ENCODE assay signal across 1 cellular context in the genomic region with DNA sequence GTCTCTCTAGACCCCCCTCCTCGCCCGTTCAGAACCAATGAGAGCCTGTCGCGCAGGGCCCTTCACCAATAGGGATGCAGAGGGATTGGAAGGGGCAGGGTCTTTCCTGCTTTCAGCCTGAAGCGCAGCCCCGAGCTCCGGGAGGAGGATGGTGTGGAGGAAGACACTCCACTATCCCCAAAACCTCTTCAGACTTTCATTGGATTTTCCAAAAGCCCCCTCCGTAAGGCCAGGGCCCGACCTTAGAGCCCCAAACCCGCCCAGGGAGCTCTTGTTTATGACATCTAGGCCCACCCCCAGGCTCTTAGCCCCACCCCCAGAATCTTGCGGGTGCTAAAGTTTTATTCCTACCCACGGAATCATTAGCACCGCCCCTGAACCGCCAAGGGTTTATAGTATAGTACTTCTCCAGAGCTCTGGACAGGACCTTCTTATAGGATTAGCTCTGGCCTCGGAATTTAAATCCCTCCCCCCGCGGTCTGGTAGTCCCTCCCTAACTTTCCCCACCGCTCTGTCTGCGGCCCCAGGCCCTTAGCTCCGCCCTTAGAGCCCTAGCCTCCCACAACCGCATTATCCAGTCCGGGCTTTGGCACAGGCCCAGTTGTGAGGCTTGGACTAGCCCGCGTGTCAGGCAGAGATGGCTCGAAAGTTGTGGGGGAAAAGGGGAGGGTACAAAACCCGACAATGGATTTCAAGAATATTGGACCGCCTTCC.
A peak's percentile ranks its signal among the peaks of the same experiment; 100 is the strongest.
TF ChIP-seq lines count a peak whose summit lies in the region.

No MANE protein-coding gene starts in this region.

TF ChIP-seq in HepG2, 621 proteins besides CTCF, POLR2A, EP300 and RAD21 (continued from another document):
- TF ChIP-seq, protein P1, sequence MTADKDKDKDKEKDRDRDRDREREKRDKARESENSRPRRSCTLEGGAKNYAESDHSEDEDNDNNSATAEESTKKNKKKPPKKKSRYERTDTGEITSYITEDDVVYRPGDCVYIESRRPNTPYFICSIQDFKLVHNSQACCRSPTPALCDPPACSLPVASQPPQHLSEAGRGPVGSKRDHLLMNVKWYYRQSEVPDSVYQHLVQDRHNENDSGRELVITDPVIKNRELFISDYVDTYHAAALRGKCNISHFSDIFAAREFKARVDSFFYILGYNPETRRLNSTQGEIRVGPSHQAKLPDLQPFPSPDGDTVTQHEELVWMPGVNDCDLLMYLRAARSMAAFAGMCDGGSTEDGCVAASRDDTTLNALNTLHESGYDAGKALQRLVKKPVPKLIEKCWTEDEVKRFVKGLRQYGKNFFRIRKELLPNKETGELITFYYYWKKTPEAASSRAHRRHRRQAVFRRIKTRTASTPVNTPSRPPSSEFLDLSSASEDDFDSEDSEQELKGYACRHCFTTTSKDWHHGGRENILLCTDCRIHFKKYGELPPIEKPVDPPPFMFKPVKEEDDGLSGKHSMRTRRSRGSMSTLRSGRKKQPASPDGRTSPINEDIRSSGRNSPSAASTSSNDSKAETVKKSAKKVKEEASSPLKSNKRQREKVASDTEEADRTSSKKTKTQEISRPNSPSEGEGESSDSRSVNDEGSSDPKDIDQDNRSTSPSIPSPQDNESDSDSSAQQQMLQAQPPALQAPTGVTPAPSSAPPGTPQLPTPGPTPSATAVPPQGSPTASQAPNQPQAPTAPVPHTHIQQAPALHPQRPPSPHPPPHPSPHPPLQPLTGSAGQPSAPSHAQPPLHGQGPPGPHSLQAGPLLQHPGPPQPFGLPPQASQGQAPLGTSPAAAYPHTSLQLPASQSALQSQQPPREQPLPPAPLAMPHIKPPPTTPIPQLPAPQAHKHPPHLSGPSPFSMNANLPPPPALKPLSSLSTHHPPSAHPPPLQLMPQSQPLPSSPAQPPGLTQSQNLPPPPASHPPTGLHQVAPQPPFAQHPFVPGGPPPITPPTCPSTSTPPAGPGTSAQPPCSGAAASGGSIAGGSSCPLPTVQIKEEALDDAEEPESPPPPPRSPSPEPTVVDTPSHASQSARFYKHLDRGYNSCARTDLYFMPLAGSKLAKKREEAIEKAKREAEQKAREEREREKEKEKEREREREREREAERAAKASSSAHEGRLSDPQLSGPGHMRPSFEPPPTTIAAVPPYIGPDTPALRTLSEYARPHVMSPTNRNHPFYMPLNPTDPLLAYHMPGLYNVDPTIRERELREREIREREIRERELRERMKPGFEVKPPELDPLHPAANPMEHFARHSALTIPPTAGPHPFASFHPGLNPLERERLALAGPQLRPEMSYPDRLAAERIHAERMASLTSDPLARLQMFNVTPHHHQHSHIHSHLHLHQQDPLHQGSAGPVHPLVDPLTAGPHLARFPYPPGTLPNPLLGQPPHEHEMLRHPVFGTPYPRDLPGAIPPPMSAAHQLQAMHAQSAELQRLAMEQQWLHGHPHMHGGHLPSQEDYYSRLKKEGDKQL (CRISPR knock-in tag; IDR thresholded peaks at IDR 0.05; ENCODE audit: low read depth): no peak
- no peak for TF ChIP-seq ZBTB8A (CRISPR knock-in tag; IDR thresholded peaks at IDR 0.05; ENCODE audit: borderline replicate concordance, low read depth)
- TF ChIP-seq THAP11 (CRISPR knock-in tag; IDR thresholded peaks at IDR 0.05): peak; percentile 35; the same call in 1 of the 2 replicates
- TF ChIP-seq NFYC (CRISPR knock-in tag; IDR thresholded peaks at IDR 0.05): peak; percentile 31; the same call in 1 of the 2 replicates
- no peak for TF ChIP-seq JDP2 (CRISPR knock-in tag; IDR thresholded peaks at IDR 0.05; ENCODE audit: borderline replicate concordance)
